Comparison of ENCODE assay signal across 13 cellular contexts in genomic region chr13:103130681-103131210, GRCh38.
DNase-seq lines count a peak whose midpoint lies in the region; ATAC-seq, FAIRE-seq and TF ChIP-seq lines count a peak whose summit lies in the region.
"Had no signal": no experiment of that assay in that cellular context is flagged by ENCODE, and none has a peak within 500 bp of the region (broad histone marks: within the 10 kb centered on the region; RNA-seq: fewer than 3 reads in every experiment).

No MANE protein-coding gene starts in this region.

- POLR2A ChIA-PET in HepG2 (lab: Yijun Ruan, JAX), result no interaction called here

- in situ Hi-C loops in HepG2 (cut with HindIII; ENCODE audit: extremely low pct_ligation_motif_present, low pct_unique_long_range_greater_than_20kb), result loop anchor here (25.0 kb wide), 1 partner anchor 218 kb away; no protein-coding TSS in a partner anchor

- peaks cover 2% of the 10 kb centered on the region for H3K9me3 Mint-ChIP-seq in activated naive CD8-positive, alpha-beta T cell treated with anti-CD3 and anti-CD28 coated beads for 36 hours
- H3K9me3 Mint-ChIP-seq: H9 had no signal

- H3K4me1 Mint-ChIP-seq in activated naive CD8-positive, alpha-beta T cell treated with anti-CD3 and anti-CD28 coated beads for 36 hours, result no peaks in the 10 kb centered on the region
- H3K4me1 Mint-ChIP-seq: stimulated activated memory B cell treated with anti-CD40 and anti-IgM and Interleukin-4, amounts not matched to agents 10 μg/mL and 1 μg/mL and 100 μg/mL, for 72 hours had no signal

- no peak for TF ChIP-seq CTCF in HepG2 (CRISPR knock-in tag; IDR thresholded peaks at IDR 0.05)

- peak; percentile 77 for ATAC-seq in GM19023 (IDR thresholded peaks at IDR 0.05; ENCODE audit: unreplicated experiment)
- ATAC-seq in HG02642 (IDR thresholded peaks at IDR 0.05; ENCODE audit: poor library complexity, unreplicated experiment), result peak; percentile 77
- peak; percentile 72 for ATAC-seq in HG03521 (IDR thresholded peaks at IDR 0.05; ENCODE audit: unreplicated experiment)
- no peak; the same call in 2 of the 3 replicates for ATAC-seq in HepG2
- ATAC-seq: lower lobe of right lung; stimulated activated memory B cell treated with anti-CD40 and anti-IgM and Interleukin-4, amounts not matched to agents 10 μg/mL and 1 μg/mL and 100 μg/mL, for 72 hours had no signal

- no peak overlapping the region for H3K9ac ChIP-seq in HepG2 (ENCODE audit: insufficient read depth, low read depth, low read length)

- no peak overlapping the region for H3K27ac ChIP-seq in HepG2 (ENCODE audit: extremely low read length, insufficient read depth, low read length)
- H3K27ac ChIP-seq: lower lobe of right lung, SJSA1 had no signal

- H3K4me3 ChIP-seq in HepG2 (replicated peaks in 1 of 3; ENCODE audit: insufficient read depth in 1 of 3, low read depth in 2 of 3, low read length in 3 of 3), result no peak overlapping the region
- H3K4me3 ChIP-seq: lower lobe of right lung, SJSA1 had no signal

- H3K27me3 ChIP-seq in HepG2 (ENCODE audit: control insufficient read depth in 1 of 2, insufficient read depth in 2 of 2, low read length in 2 of 2), result no peaks in the 10 kb centered on the region
- H3K27me3 ChIP-seq: SJSA1 had no signal

- no peak for TF ChIP-seq POLR2A in HepG2 (IDR thresholded peaks at IDR 0.05; ENCODE audit: insufficient read depth in 1 of 2, low read depth in 2 of 2, low read length in 2 of 2)

- peaks cover 4% of the 10 kb centered on the region for H3K27me3 Mint-ChIP-seq in activated naive CD8-positive, alpha-beta T cell treated with anti-CD3 and anti-CD28 coated beads for 36 hours
- H3K27me3 Mint-ChIP-seq: stimulated activated memory B cell treated with anti-CD40 and anti-IgM and Interleukin-4, amounts not matched to agents 10 μg/mL and 1 μg/mL and 100 μg/mL, for 72 hours had no signal

- DNase-seq in HepG2 (ENCODE audit: low spot score), result peak; percentile 3
- DNase-seq in activated naive CD8-positive, alpha-beta T cell treated with anti-CD3 and anti-CD28 coated beads for 36 hours, result no peak
- DNase-seq in superior temporal gyrus (ENCODE audit: extremely low spot score), result no peak
- no peak for DNase-seq in SK-N-DZ (ENCODE audit: low spot score)
- DNase-seq in HuH-7.5 (ENCODE audit: low spot score), result no peak
- DNase-seq: H9, lower lobe of right lung, NCI-H1694 treated with DMSO at 0.1 percent for 48 hours had no signal

- H3K4me2 ChIP-seq in HepG2 (ENCODE audit: low read depth, low read length), result no peak overlapping the region

- no peak overlapping the region for H3K27ac Mint-ChIP-seq in activated naive CD8-positive, alpha-beta T cell treated with anti-CD3 and anti-CD28 coated beads for 36 hours
- H3K27ac Mint-ChIP-seq: H9; stimulated activated memory B cell treated with anti-CD40 and anti-IgM and Interleukin-4, amounts not matched to agents 10 μg/mL and 1 μg/mL and 100 μg/mL, for 72 hours had no signal

- H4K20me1 ChIP-seq in HepG2 (ENCODE audit: insufficient read depth, low read length), result no peaks in the 10 kb centered on the region

- TF ChIP-seq EP300 in HepG2 (IDR thresholded peaks at IDR 0.05; ENCODE audit: low read depth in 2 of 2, low read length in 2 of 2), result no peak
- no peak for TF ChIP-seq EP300 in HepG2 (CRISPR knock-in tag; IDR thresholded peaks at IDR 0.05; ENCODE audit: borderline replicate concordance)

- intact Hi-C loops in HepG2 (cut with micrococcal nuclease; ENCODE audit: unreplicated experiment), result no loop called here

- BruUV-seq in HepG2 (replicated peaks; lab: Mats Ljungman, UMichigan), result no TSS peak

- H3K36me3 ChIP-seq in HepG2 (replicated peaks in 1 of 2; ENCODE audit: control insufficient read depth in 1 of 2, insufficient read depth in 2 of 2, low read length in 2 of 2), result no peaks in the 10 kb centered on the region
- H3K36me3 ChIP-seq: lower lobe of right lung, SJSA1 had no signal

- no peak for FAIRE-seq in HepG2 (lab: Jason Lieb, UNC)

- CTCF ChIA-PET in HepG2 (lab: Yijun Ruan, JAX; ENCODE audit: low intra/inter-chr PET ratio, low total read pairs), result no interaction called here

- 14% methylated on average over 3 of the region's 3 CpGs for WGBS in HepG2 (ENCODE audit: low lambda C conversion rate)

- H3K9me3 ChIP-seq in HepG2 (ENCODE audit: low read length), result no peaks in the 10 kb centered on the region
- H3K9me3 ChIP-seq: lower lobe of right lung, SJSA1 had no signal

- no peak overlapping the region for H3K4me3 Mint-ChIP-seq in activated naive CD8-positive, alpha-beta T cell treated with anti-CD3 and anti-CD28 coated beads for 36 hours
- H3K4me3 Mint-ChIP-seq: H9; stimulated activated memory B cell treated with anti-CD40 and anti-IgM and Interleukin-4, amounts not matched to agents 10 μg/mL and 1 μg/mL and 100 μg/mL, for 72 hours had no signal

- H3K79me2 ChIP-seq in HepG2 (ENCODE audit: insufficient read depth, low read length), result no peaks in the 10 kb centered on the region

- peaks cover 10% of the 10 kb centered on the region for H3K4me1 ChIP-seq in HepG2 (ENCODE audit: insufficient read depth, low read length)
- H3K4me1 ChIP-seq: lower lobe of right lung, SJSA1 had no signal

- H2AFZ ChIP-seq in HepG2 (ENCODE audit: low read length), result no peak overlapping the region

- no peak for TF ChIP-seq RAD21 in HepG2 (CRISPR knock-in tag; IDR thresholded peaks at IDR 0.05)

- H3K36me3 Mint-ChIP-seq in activated naive CD8-positive, alpha-beta T cell treated with anti-CD3 and anti-CD28 coated beads for 36 hours, result no peaks in the 10 kb centered on the region
- H3K36me3 Mint-ChIP-seq: stimulated activated memory B cell treated with anti-CD40 and anti-IgM and Interleukin-4, amounts not matched to agents 10 μg/mL and 1 μg/mL and 100 μg/mL, for 72 hours had no signal

TF ChIP-seq in HepG2, 621 proteins besides CTCF, POLR2A, EP300 and RAD21 (continues in another document):
- TF ChIP-seq NFATC3 (CRISPR knock-in tag; IDR thresholded peaks at IDR 0.05) (no peak), ZBTB4 (CRISPR knock-in tag; IDR thresholded peaks at IDR 0.05; ENCODE audit: borderline replicate concordance) (no peak), SMARCC2 (IDR thresholded peaks at IDR 0.05) (no peak), KDM5A (IDR thresholded peaks at IDR 0.05; ENCODE audit: borderline replicate concordance, low read length) (no peak), NFIC (IDR thresholded peaks at IDR 0.05; ENCODE audit: low read length) (no peak), RFX5 (IDR thresholded peaks at IDR 0.05; ENCODE audit: low read depth, low read length) (no peak), ZSCAN5A (CRISPR knock-in tag; IDR thresholded peaks at IDR 0.05; ENCODE audit: borderline replicate concordance) (no peak), NKX3-1 (CRISPR knock-in tag; IDR thresholded peaks at IDR 0.05) (no peak), NONO (IDR thresholded peaks at IDR 0.05) (no peak), NONO (CRISPR knock-in tag; conservative IDR thresholded peaks at IDR 0.05) (no peak), SMAD1 (CRISPR knock-in tag; IDR thresholded peaks at IDR 0.05; ENCODE audit: borderline replicate concordance, low read depth) (no peak), ZNF672 (CRISPR knock-in tag; IDR thresholded peaks at IDR 0.05) (no peak), RNF219 (CRISPR knock-in tag; IDR thresholded peaks at IDR 0.05) (no peak)
